ENCODE assay signal across 8 cellular contexts in genomic region chr16:71479420-71479819, GRCh38. TPM values are rescaled to one million over a fixed set of nuclear protein-coding genes. Genes with fewer than 3 reads are reported as not detected.
A peak's percentile ranks its signal among the peaks of the same experiment; 100 is the strongest.
DNase-seq lines count a peak whose midpoint lies in the region; ATAC-seq and TF ChIP-seq lines count a peak whose summit lies in the region.

No MANE protein-coding gene starts in this region.

- H3K4me1 ChIP-seq in Karpas-422 (ENCODE audit: low read length): peaks cover 18% of the 10 kb centered on the region
- peaks cover 2 to 22% (median 16%) of the 10 kb centered on the region in 4 donors for H3K4me1 ChIP-seq in liver (ENCODE audit: control insufficient read depth in 4 of 4, insufficient read depth in 4 of 4, low read length in 3 of 4)

- no peaks in the 10 kb centered on the region for H3K27me3 Mint-ChIP-seq in activated T-helper 17 cell treated with anti-CD3 and anti-CD28 coated beads, Interleukin-2, amount 50 U/mL, for 72 hours

- no peak overlapping the region for H3K4me3 ChIP-seq in Karpas-422 (ENCODE audit: low read length)
- no peak overlapping the region for H3K4me3 ChIP-seq in liver (ENCODE audit: low read depth in 1 of 3, low read length in 3 of 3)

- no peaks in the 10 kb centered on the region; the same call in 1 of the 2 replicates for H3K79me2 ChIP-seq in Karpas-422 (ENCODE audit: low read length)

- ATAC-seq in activated T-helper 17 cell treated with anti-CD3 and anti-CD28 coated beads, Interleukin-2, amount 50 U/mL, for 72 hours (replicated peaks): no peak
- ATAC-seq in GM18520 (IDR thresholded peaks at IDR 0.05; ENCODE audit: unreplicated experiment): no peak

- H3K9ac ChIP-seq in Karpas-422 (ENCODE audit: low read length): no peak overlapping the region
- no peak overlapping the region for H3K9ac ChIP-seq in liver (ENCODE audit: low read depth in 1 of 2, low read length in 2 of 2)

- H4K20me1 ChIP-seq in Karpas-422 (ENCODE audit: insufficient read depth, low read depth, low read length): no peaks in the 10 kb centered on the region

- WGBS in liver: 71% methylated on average over 3 of the region's 3 CpGs

- peaks cover 25% of the 10 kb centered on the region for H3K4me1 Mint-ChIP-seq in activated T-helper 17 cell treated with anti-CD3 and anti-CD28 coated beads, Interleukin-2, amount 50 U/mL, for 72 hours

- H3K9me3 ChIP-seq in Karpas-422 (ENCODE audit: low read length): no peaks in the 10 kb centered on the region
- no peaks in the 10 kb centered on the region for H3K9me3 ChIP-seq in liver (ENCODE audit: control insufficient read depth in 4 of 4, low read length in 3 of 4)

- H3K9me2 ChIP-seq in Karpas-422 (replicated peaks; ENCODE audit: insufficient read depth, low read length): no peaks in the 10 kb centered on the region

- peak; percentile 75 for DNase-seq in DMS53 (lab: John Stamatoyannopoulos, UW)
- DNase-seq in Karpas-422: peak; percentile 55
- DNase-seq in NAMALWA (ENCODE audit: low spot score): no peak
- DNase-seq in activated CD4-positive, alpha-beta T cell treated with anti-CD3 and anti-CD28 coated beads, Interleukin-2, amount 50 U/mL, for 48 hours: no peak
- DNase-seq in posterior vena cava (ENCODE audit: low spot score): no peak

- peaks cover 8% of the 10 kb centered on the region for H3K9me3 Mint-ChIP-seq in activated T-helper 17 cell treated with anti-CD3 and anti-CD28 coated beads, Interleukin-2, amount 50 U/mL, for 72 hours

- TF ChIP-seq RAD21 in liver (IDR thresholded peaks at IDR 0.05): peak; percentile 70 to 73

- H2AFZ ChIP-seq in Karpas-422 (ENCODE audit: low read length): no peak overlapping the region

- H3K27me3 ChIP-seq in Karpas-422 (ENCODE audit: low read length): no peaks in the 10 kb centered on the region
- no peaks in the 10 kb centered on the region for H3K27me3 ChIP-seq in liver (ENCODE audit: control insufficient read depth in 4 of 4, insufficient read depth in 4 of 4, low read length in 3 of 4)

- no peaks in the 10 kb centered on the region for H3K36me3 ChIP-seq in Karpas-422 (ENCODE audit: insufficient read depth, low read length)
- H3K36me3 ChIP-seq in liver (ENCODE audit: control insufficient read depth in 4 of 4, insufficient read depth in 3 of 4, low read depth in 1 of 4, low read length in 3 of 4): peaks cover 0 to 38% (median 28%) of the 10 kb centered on the region in 4 donors

- peaks cover 38% of the 10 kb centered on the region for H3K36me3 Mint-ChIP-seq in activated T-helper 17 cell treated with anti-CD3 and anti-CD28 coated beads, Interleukin-2, amount 50 U/mL, for 72 hours (ENCODE audit: low read depth)

- H3K4me2 ChIP-seq in Karpas-422 (ENCODE audit: low read depth, low read length, poor library complexity, severe bottlenecking): no peak overlapping the region

- TF ChIP-seq CTCF in liver (IDR thresholded peaks at IDR 0.05; ENCODE audit: low read depth, low read length, missing input control): peak; percentile 41

- intact Hi-C loops in posterior vena cava (cut with DNase I): no loop called here

- H3K4me3 Mint-ChIP-seq in activated T-helper 17 cell treated with anti-CD3 and anti-CD28 coated beads, Interleukin-2, amount 50 U/mL, for 72 hours: no peak overlapping the region

- peak overlapping the region; percentile 99 for H3K27ac Mint-ChIP-seq in activated T-helper 17 cell treated with anti-CD3 and anti-CD28 coated beads, Interleukin-2, amount 50 U/mL, for 72 hours

- no peak overlapping the region for H3K27ac ChIP-seq in Karpas-422 (ENCODE audit: low read length)
- no peak overlapping the region for H3K27ac ChIP-seq in liver (ENCODE audit: low read depth in 1 of 2, low read length in 2 of 2)

TF ChIP-seq in liver, 16 proteins besides CTCF, POLR2A, EP300 and RAD21:
- no peak for TF ChIP-seq GABPA (IDR thresholded peaks at IDR 0.05 in 1 of 2, conservative IDR thresholded peaks at IDR 0.05 in 1 of 2)
- TF ChIP-seq SP1 (IDR thresholded peaks at IDR 0.05): no peak
- no peak for TF ChIP-seq NR2F2 (IDR thresholded peaks at IDR 0.05)

RNA-seq across cellular contexts. Expression of gene ZNF19, which starts 9.7 kb away (rescaled TPM):
- 5.7 and 6.6 TPM in 2 replicates for total RNA-seq in Karpas-422 (2014; rRNA removed; shearing (Covaris generic); ENCODE audit: low replicate concordance)
- total RNA-seq in activated T-helper 17 cell treated with anti-CD3 and anti-CD28 coated beads, Interleukin-2, amount 50 U/mL, for 72 hours: 1 to 10 TPM; 1.1 to 3.4 TPM
- 1 to 10 TPM; 2.1 to 2.7 TPM for total RNA-seq in liver
- 1 to 10 TPM in 1 of 2 donors, under 1 TPM in 1; 0.73 to 1.7 TPM for polyA plus RNA-seq in liver
- 1 to 10 TPM; 3.6 to 4.2 TPM for total RNA-seq in posterior vena cava

RNA-seq across cellular contexts. Expression of gene ZNF23, which starts 17.4 kb away (rescaled TPM):
- 8.9 and 13.6 TPM in 2 replicates for total RNA-seq in Karpas-422 (2014; rRNA removed; shearing (Covaris generic); ENCODE audit: low replicate concordance)
- 1 to 10 TPM; 6.8 to 9.3 TPM for total RNA-seq in activated T-helper 17 cell treated with anti-CD3 and anti-CD28 coated beads, Interleukin-2, amount 50 U/mL, for 72 hours
- 1 to 10 TPM; 4.0 to 6.1 TPM for total RNA-seq in liver
- polyA plus RNA-seq in liver: 1 to 10 TPM; 1.5 to 2.3 TPM
- total RNA-seq in posterior vena cava: 10 to 100 TPM in 1 of 2 donors, 1 to 10 TPM in 1; 10.0 to 10.5 TPM

RNA-seq across cellular contexts. Expression of gene TLE7, which starts 37.6 kb away (rescaled TPM):
- not detected in 2 replicates for total RNA-seq in Karpas-422 (2014; rRNA removed; shearing (Covaris generic); ENCODE audit: low replicate concordance)
- not detected for total RNA-seq in activated T-helper 17 cell treated with anti-CD3 and anti-CD28 coated beads, Interleukin-2, amount 50 U/mL, for 72 hours
- total RNA-seq in liver (not detected), posterior vena cava (not detected)
- polyA plus RNA-seq in liver: not detected

RNA-seq across cellular contexts. Expression of gene CHST4, which starts 46.8 kb away (rescaled TPM):
- total RNA-seq in Karpas-422 (2014; rRNA removed; shearing (Covaris generic); ENCODE audit: low replicate concordance): 0.22 TPM in 2 replicates
- not detected for total RNA-seq in activated T-helper 17 cell treated with anti-CD3 and anti-CD28 coated beads, Interleukin-2, amount 50 U/mL, for 72 hours
- total RNA-seq in liver (10 to 100 TPM in 1 of 2 donors, under 1 TPM in 1; 0.09 to 14.3 TPM), posterior vena cava (not detected)
- 10 to 100 TPM in 1 of 2 donors, 1 to 10 TPM in 1; 3.8 to 10.5 TPM for polyA plus RNA-seq in liver

Comparison
In these comparisons a context has a peak if more than half of its experiments do, and no peak if none do; other contexts are left out.
1. DNase-seq: peak in DMS53 (single experiment) and Karpas-422 (single experiment); none in NAMALWA (single experiment), activated CD4-positive, alpha-beta T cell treated with anti-CD3 and anti-CD28 coated beads, Interleukin-2, amount 50 U/mL, for 48 hours (0 of 2) and posterior vena cava (single experiment).